In the genomic region with DNA sequence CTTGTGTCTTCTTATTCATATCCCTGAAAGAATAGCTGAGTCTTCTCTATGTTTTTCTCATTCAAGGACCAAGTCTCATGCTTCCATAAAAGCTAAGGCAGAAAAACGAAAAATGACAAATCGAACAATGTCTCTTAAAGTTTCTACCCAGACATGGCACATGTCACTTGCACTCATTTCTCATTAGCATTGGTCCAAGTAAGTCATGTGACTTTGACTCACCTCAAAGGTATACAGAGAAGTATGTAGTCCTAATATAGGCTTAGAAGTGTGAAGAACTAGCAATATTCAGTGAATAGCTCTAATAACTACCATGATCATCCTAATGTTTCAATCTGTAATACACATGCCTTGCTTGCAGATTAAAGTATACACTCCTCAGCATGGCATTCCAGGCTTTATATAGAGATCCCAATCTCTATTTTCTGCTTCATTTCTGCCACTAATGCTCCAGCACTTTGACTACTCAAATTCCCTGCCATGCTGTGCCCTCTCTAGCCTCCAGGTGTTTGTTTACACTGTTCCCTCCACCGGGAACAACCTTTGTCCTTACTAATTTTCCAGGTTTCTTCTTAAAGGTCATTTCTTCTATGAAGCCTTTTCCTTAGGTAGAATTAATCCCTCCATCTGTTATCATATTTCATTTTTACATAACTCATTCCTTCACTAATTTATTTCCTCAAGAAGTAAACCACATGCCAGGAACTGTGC, we compare ENCODE assay signal across 14 cellular contexts.
"Had no signal": no experiment of that assay in that cellular context is flagged by ENCODE, and none has a peak within 500 bp of the region (broad histone marks: within the 10 kb centered on the region; RNA-seq: fewer than 3 reads in every experiment).

No MANE protein-coding gene starts in this region.

- ATAC-seq: esophagus mucosa; sciatic nerve; stimulated activated naive CD8-positive, alpha-beta T cell treated with anti-CD3 and anti-CD28 coated beads, Interleukin-15, amount 100 ng/mL, for 72 hours had no signal

- H3K27me3 ChIP-seq: testis had no signal

- H3K4me1 Mint-ChIP-seq: stimulated activated naive CD8-positive, alpha-beta T cell treated with anti-CD3 and anti-CD28 coated beads, Interleukin-15, amount 100 ng/mL, for 72 hours had no signal

- H3K27ac ChIP-seq: testis had no signal

- H3K4me3 ChIP-seq: testis had no signal

- H3K27me3 Mint-ChIP-seq: activated B cell treated with CpG ODN at 0.5 μM for 24 hours; stimulated activated naive CD8-positive, alpha-beta T cell treated with anti-CD3 and anti-CD28 coated beads, Interleukin-15, amount 100 ng/mL, for 72 hours had no signal

- H3K9me3 ChIP-seq: testis had no signal

- H3K27ac Mint-ChIP-seq: activated B cell treated with CpG ODN at 0.5 μM for 24 hours; activated CD4-positive, alpha-beta T cell treated with anti-CD3 and anti-CD28 coated beads, Interleukin-2, amount 10 ng/mL, durations not matched to agents 7 days and 5 days; activated naive CD8-positive, alpha-beta T cell; stimulated activated naive CD8-positive, alpha-beta T cell treated with anti-CD3 and anti-CD28 coated beads, Interleukin-15, amount 100 ng/mL, for 72 hours had no signal

- H3K9me3 Mint-ChIP-seq: activated CD4-positive, alpha-beta T cell treated with anti-CD3 and anti-CD28 coated beads, Interleukin-2, amount 10 ng/mL, durations not matched to agents 7 days and 5 days; stimulated activated naive CD8-positive, alpha-beta T cell treated with anti-CD3 and anti-CD28 coated beads, Interleukin-15, amount 100 ng/mL, for 72 hours had no signal

- H3K4me3 Mint-ChIP-seq: activated B cell treated with CpG ODN at 0.5 μM for 24 hours; activated CD4-positive, alpha-beta T cell treated with anti-CD3 and anti-CD28 coated beads, Interleukin-2, amount 10 ng/mL, durations not matched to agents 7 days and 5 days; activated naive CD8-positive, alpha-beta T cell; stimulated activated naive CD8-positive, alpha-beta T cell treated with anti-CD3 and anti-CD28 coated beads, Interleukin-15, amount 100 ng/mL, for 72 hours had no signal

- DNase-seq: activated B cell treated with CpG ODN at 0.5 μM for 24 hours; activated CD4-positive, alpha-beta T cell treated with anti-CD3 and anti-CD28 coated beads, Interleukin-2, amount 10 ng/mL, durations not matched to agents 7 days and 5 days; activated CD8-positive, alpha-beta memory T cell treated with anti-CD3 and anti-CD28 coated beads for 24 hours; activated gamma-delta T cell treated with Interleukin-2 at 50 U/mL for 16 hours; amniotic stem cell; caudate nucleus; glutamatergic neuron; hypothalamus; stimulated activated naive CD8-positive, alpha-beta T cell treated with anti-CD3 and anti-CD28 coated beads, Interleukin-15, amount 100 ng/mL, for 72 hours; T-helper 2 cell; testis had no signal

- H3K4me1 ChIP-seq: testis had no signal
